Comparison of ENCODE assay signal across 1 cellular context in genomic region chr12:109277899-109278762, GRCh38.
TF ChIP-seq lines count a peak whose summit lies in the region.

No MANE protein-coding gene starts in this region.

TF ChIP-seq in HepG2, 621 proteins besides CTCF, POLR2A, EP300 and RAD21 (continued from another document and continues in another):
- no peak for TF ChIP-seq ZNF275 (CRISPR knock-in tag; IDR thresholded peaks at IDR 0.05; ENCODE audit: borderline replicate concordance)
- TF ChIP-seq ZBTB8A (CRISPR knock-in tag; IDR thresholded peaks at IDR 0.05; ENCODE audit: borderline replicate concordance, low read depth) = no peak
- 0 out of 2 replicates have a peak, but pooled peaks have one; percentile 47 for TF ChIP-seq TIGD3 (CRISPR knock-in tag; IDR thresholded peaks at IDR 0.05; ENCODE audit: borderline replicate concordance)
- no peak for TF ChIP-seq DNMT3B (CRISPR knock-in tag; conservative IDR thresholded peaks at IDR 0.05)
- TF ChIP-seq ZNF639 (CRISPR knock-in tag; conservative IDR thresholded peaks at IDR 0.05) = no peak
- no peak for TF ChIP-seq ZNF674 (CRISPR knock-in tag; IDR thresholded peaks at IDR 0.05; ENCODE audit: low read depth)
- no peak for TF ChIP-seq TCF12 (IDR thresholded peaks at IDR 0.05)
- 0 out of 2 replicates have a peak, but pooled peaks have one; percentile 33 for TF ChIP-seq TCF12 (CRISPR knock-in tag; IDR thresholded peaks at IDR 0.05)
- no peak for TF ChIP-seq FOSL1 (CRISPR knock-in tag; IDR thresholded peaks at IDR 0.05; ENCODE audit: borderline replicate concordance)
- TF ChIP-seq MAZ (IDR thresholded peaks at IDR 0.05; ENCODE audit: borderline replicate concordance, low read depth, low read length) = no peak
- TF ChIP-seq MAZ (CRISPR knock-in tag; IDR thresholded peaks at IDR 0.05; ENCODE audit: low read depth) = no peak
- TF ChIP-seq ZNF766 (CRISPR knock-in tag; IDR thresholded peaks at IDR 0.05; ENCODE audit: borderline replicate concordance) = no peak
- no peak for TF ChIP-seq ZNF749 (CRISPR knock-in tag; IDR thresholded peaks at IDR 0.05; ENCODE audit: borderline replicate concordance)
- TF ChIP-seq NFRKB (IDR thresholded peaks at IDR 0.05) = no peak
- 0 out of 2 replicates have a peak, but pooled peaks have one; percentile 24 for TF ChIP-seq FOXK2 (IDR thresholded peaks at IDR 0.05)
- TF ChIP-seq ZNF280D (CRISPR knock-in tag; IDR thresholded peaks at IDR 0.05) = 0 out of 2 replicates have a peak, but pooled peaks have one; percentile 72
- TF ChIP-seq ZNF205 (CRISPR knock-in tag; IDR thresholded peaks at IDR 0.05) = peak; percentile 40; the same call in 1 of the 2 replicates
- TF ChIP-seq ZNF609 (CRISPR knock-in tag; IDR thresholded peaks at IDR 0.05; ENCODE audit: borderline replicate concordance) = peak; percentile 59; the same call in 1 of the 2 replicates
- no peak for TF ChIP-seq DZIP1 (CRISPR knock-in tag; IDR thresholded peaks at IDR 0.05)
- peak; percentile 97 for TF ChIP-seq SOX5 (CRISPR knock-in tag; IDR thresholded peaks at IDR 0.05; ENCODE audit: borderline replicate concordance)
- no peak for TF ChIP-seq EZH2 (conservative IDR thresholded peaks at IDR 0.05; ENCODE audit: low read depth, low read length)
- peak; percentile 95 for TF ChIP-seq ATF2 (CRISPR knock-in tag; IDR thresholded peaks at IDR 0.05)
- TF ChIP-seq SRSF4 (IDR thresholded peaks at IDR 0.05; ENCODE audit: low read depth, low read length, poor library complexity, severe bottlenecking) = no peak
- no peak for TF ChIP-seq TEAD3 (CRISPR knock-in tag; optimal IDR thresholded peaks at IDR 0.05; ENCODE audit: borderline replicate concordance)
- 0 out of 2 replicates have a peak, but pooled peaks have one; percentile 33 for TF ChIP-seq ZNF232 (CRISPR knock-in tag; IDR thresholded peaks at IDR 0.05; ENCODE audit: borderline replicate concordance)
- TF ChIP-seq CREBL2 (CRISPR knock-in tag; IDR thresholded peaks at IDR 0.05; ENCODE audit: borderline replicate concordance) = no peak
- TF ChIP-seq ZNF263 (CRISPR knock-in tag; IDR thresholded peaks at IDR 0.05) = no peak
- no peak for TF ChIP-seq ZNF234 (CRISPR knock-in tag; conservative IDR thresholded peaks at IDR 0.05)
- no peak for TF ChIP-seq ZNF572 (CRISPR knock-in tag; IDR thresholded peaks at IDR 0.05)
- no peak; the same call in 1 of the 2 replicates for TF ChIP-seq ZBTB43 (CRISPR knock-in tag; conservative IDR thresholded peaks at IDR 0.05)
- TF ChIP-seq ZNF335 (CRISPR knock-in tag; IDR thresholded peaks at IDR 0.05) = no peak
- no peak for TF ChIP-seq ZSCAN5A (CRISPR knock-in tag; IDR thresholded peaks at IDR 0.05; ENCODE audit: borderline replicate concordance)
- TF ChIP-seq CEBPZ (IDR thresholded peaks at IDR 0.05; ENCODE audit: low read length) = no peak
